In genomic region chrX:24646745-24647182, GRCh38 we compare ENCODE assay signal across 8 cellular contexts. TPM values are rescaled to one million over a fixed set of nuclear protein-coding genes. Genes with fewer than 3 reads are reported as not detected.
DNase-seq lines count a peak whose midpoint lies in the region; ATAC-seq and TF ChIP-seq lines count a peak whose summit lies in the region.

No MANE protein-coding gene starts in this region.

- H3K27ac ChIP-seq in MM.1S (ENCODE audit: low read length), result peak overlapping the region; percentile 23; the same call in 1 of the 2 replicates
- no peak overlapping the region for H3K27ac ChIP-seq in ascending aorta

- TF ChIP-seq CTCF in MM.1S (IDR thresholded peaks at IDR 0.05; ENCODE audit: low read length), result no peak
- no peak for TF ChIP-seq CTCF in ascending aorta (IDR thresholded peaks at IDR 0.05)

- H3K9me3 ChIP-seq in MM.1S (replicated peaks; ENCODE audit: insufficient read depth, low read length) (no peaks in the 10 kb centered on the region), ascending aorta (no peaks in the 10 kb centered on the region)

- peaks cover 5% of the 10 kb centered on the region; the same call in 1 of the 2 replicates for H3F3A ChIP-seq in MM.1S (ENCODE audit: insufficient read depth, low read length)

- no peaks in the 10 kb centered on the region for H3K9me3 Mint-ChIP-seq in immature natural killer cell

- H3K4me1 ChIP-seq in MM.1S (ENCODE audit: low read length) (peaks cover 3% of the 10 kb centered on the region; the same call in 1 of the 2 replicates), ascending aorta (no peaks in the 10 kb centered on the region)

- H3K27me3 Mint-ChIP-seq in immature natural killer cell (ENCODE audit: low read depth in 3 of 3), result peaks cover 0 to 8% (median 7%) of the 10 kb centered on the region in 3 donors

- no peaks in the 10 kb centered on the region for H3K9me2 ChIP-seq in MM.1S (replicated peaks; ENCODE audit: insufficient read depth, low read length)

- H3K79me2 ChIP-seq in MM.1S (ENCODE audit: low read length), result no peaks in the 10 kb centered on the region

- H3K4me3 Mint-ChIP-seq in immature natural killer cell, result peak overlapping the region; percentile 69 to 89 (median 83)

- peak overlapping the region; percentile 78; the same call in 1 of the 2 replicates for H2AFZ ChIP-seq in MM.1S (ENCODE audit: low read length)

- ATAC-seq in GM19035 (IDR thresholded peaks at IDR 0.05; ENCODE audit: unreplicated experiment), result peak; percentile 28
- no peak for ATAC-seq in GM21619 (IDR thresholded peaks at IDR 0.05; ENCODE audit: unreplicated experiment)

- intact Hi-C loops in ascending aorta (cut with DNase I), result no loop called here

- H3K36me3 ChIP-seq in MM.1S (replicated peaks; ENCODE audit: insufficient read depth, low read length) (no peaks in the 10 kb centered on the region), ascending aorta (no peaks in the 10 kb centered on the region)

- H3K27me3 ChIP-seq in MM.1S (replicated peaks; ENCODE audit: insufficient read depth, low read length) (no peaks in the 10 kb centered on the region), ascending aorta (no peaks in the 10 kb centered on the region)

- H3K27ac Mint-ChIP-seq in immature natural killer cell, result peak overlapping the region in 3 of 6 donors; percentile 40 to 66 (median 46)

- no peaks in the 10 kb centered on the region for H3K36me3 Mint-ChIP-seq in immature natural killer cell

- H4K20me1 ChIP-seq in MM.1S (ENCODE audit: insufficient read depth, low read length), result no peaks in the 10 kb centered on the region

- DNase-seq in MM.1S (no peak), ascending aorta (ENCODE audit: low spot score in 2 of 2) (no peak), immature natural killer cell (peak in 1 of 3 donors; percentile 1), superior temporal gyrus (ENCODE audit: extremely low spot score) (peak; percentile 54), NOMO-1 (lab: John Stamatoyannopoulos, UW; ENCODE audit: unreplicated experiment in 2 of 2) (no peak)
- DNase-seq in activated CD4-positive, alpha-beta T cell treated with anti-CD3 and anti-CD28 coated beads, Interleukin-2, amount 50 U/mL, for 4 hours, result no peak

- peaks cover 19 to 23% of the 10 kb centered on the region in 2 donors for H3K4me1 Mint-ChIP-seq in immature natural killer cell

- H3K9ac ChIP-seq in MM.1S (ENCODE audit: low read length), result peak overlapping the region; percentile 16; the same call in 1 of the 2 replicates

- H3K4me3 ChIP-seq in MM.1S (ENCODE audit: low read length), result peak overlapping the region; percentile 60
- H3K4me3 ChIP-seq in ascending aorta, result peak overlapping the region; percentile 30 to 50

- peak overlapping the region; percentile 86 for H3K4me2 ChIP-seq in MM.1S (ENCODE audit: low read depth, low read length)

RNA-seq across cellular contexts. Expression of gene PCYT1B, which starts 0.4 kb away (rescaled TPM):
- total RNA-seq in ascending aorta, result 0.21 TPM
- polyA plus RNA-seq in immature natural killer cell, result under 1 TPM in 2 of 3 donors, not detected in 1; 0.10 to 0.11 TPM

RNA-seq across cellular contexts. Expression of gene POLA1, which starts 47.0 kb away (rescaled TPM):
- 6.0 TPM for total RNA-seq in ascending aorta
- 1 to 10 TPM; 3.8 to 6.5 (median 3.9) TPM for polyA plus RNA-seq in immature natural killer cell
